In the genomic region with DNA sequence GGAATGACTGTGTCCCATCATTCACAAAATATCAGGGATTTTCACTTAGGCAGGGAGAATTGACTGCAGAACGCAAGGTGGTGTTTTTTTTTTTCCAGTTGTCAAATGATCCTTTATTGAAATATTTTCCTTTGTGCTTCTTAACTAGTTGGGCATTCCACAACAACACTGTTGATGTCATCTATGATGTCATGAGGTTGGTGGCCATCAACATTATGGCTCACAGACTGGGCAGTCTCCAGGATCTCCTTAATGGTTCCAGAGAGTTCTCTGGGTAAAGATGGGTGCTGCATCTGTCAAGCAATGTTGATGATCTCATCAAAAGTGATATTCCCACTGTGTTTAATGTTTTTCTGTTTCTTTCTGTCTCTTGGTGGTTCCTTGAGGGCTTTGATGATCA, we compare ENCODE assay signal across 11 cellular contexts.
"Had no signal": no experiment of that assay in that cellular context is flagged by ENCODE, and none has a peak within 500 bp of the region (broad histone marks: within the 10 kb centered on the region; RNA-seq: fewer than 3 reads in every experiment).

No MANE protein-coding gene starts in this region.

- H2AFZ ChIP-seq: GM23248, GM23338 had no signal

- H3K4me3 ChIP-seq: GM23248, GM23338, HAP-1 had no signal

- DNase-seq: GM23248, GOT3, H7, H9, HCEC 1CT, HFFc6 had no signal

- H3K27ac ChIP-seq: GM23248 had no signal

- H3K4me2 ChIP-seq: GM23338 had no signal

- H3K36me3 ChIP-seq: HAP-1 had no signal

- FAIRE-seq: H1, H54 had no signal

- H3K9me3 ChIP-seq: HAP-1 had no signal

- ATAC-seq: GM23338, HCT116 had no signal

- H3K9ac ChIP-seq: GM23248 had no signal
